ENCODE assay signal across 21 cellular contexts in genomic region chr11:875203-875602, GRCh38.
"Had no signal": no experiment of that assay in that cellular context is flagged by ENCODE, and none has a peak within 500 bp of the region (broad histone marks: within the 10 kb centered on the region; RNA-seq: fewer than 3 reads in every experiment).

No MANE protein-coding gene starts in this region.

- H3K79me2 ChIP-seq: hepatocyte had no signal

- H3K4me1 ChIP-seq: colonic mucosa, esophagus muscularis mucosa, foreskin keratinocyte, gastroesophageal sphincter, left lung, lower lobe of right lung had no signal

- H3K36me3 ChIP-seq: colonic mucosa had no signal

- H2AFZ ChIP-seq: hepatocyte had no signal

- H3K27ac ChIP-seq: colonic mucosa, esophagus muscularis mucosa, foreskin keratinocyte, gastroesophageal sphincter, heart left ventricle, hepatocyte, left lung, lower lobe of right lung had no signal

- H3K27me3 ChIP-seq: colonic mucosa, dorsolateral prefrontal cortex, esophagus muscularis mucosa, foreskin keratinocyte, gastroesophageal sphincter, heart left ventricle, hepatocyte, left lung had no signal

- H3K4me2 ChIP-seq: hepatocyte had no signal

- H3K4me3 Mint-ChIP-seq: mesothelial cell of epicardium had no signal

- H3K4me1 Mint-ChIP-seq: mesothelial cell of epicardium had no signal

- H3K27ac Mint-ChIP-seq: mesothelial cell of epicardium had no signal

- H3K9me3 ChIP-seq: colonic mucosa, esophagus muscularis mucosa, gastroesophageal sphincter, heart left ventricle, left lung, lower lobe of right lung, mucosa of descending colon had no signal

- H3K9me3 Mint-ChIP-seq: mesothelial cell of epicardium had no signal

- H3K4me3 ChIP-seq: colonic mucosa, dorsolateral prefrontal cortex, esophagus muscularis mucosa, gastroesophageal sphincter, heart left ventricle, hepatocyte, left lung, lower lobe of right lung, mucosa of descending colon had no signal

- ATAC-seq: foreskin keratinocyte, gastroesophageal sphincter, heart left ventricle, left cardiac atrium, left lung, left ventricle myocardium superior, lower lobe of right lung, mucosa of descending colon had no signal

- DNase-seq: colonic mucosa; dermis blood vessel endothelial cell; effector CD4-positive, alpha-beta T cell; effector memory CD4-positive, alpha-beta T cell; foreskin keratinocyte; heart left ventricle; left cardiac atrium; left lung; left ventricle myocardium superior; lower lobe of right lung; mesenchymal stem cell; mucosa of descending colon had no signal

- FAIRE-seq: endothelial cell of umbilical vein, frontal cortex, islet of Langerhans, keratinocyte had no signal
